ENCODE assay signal across 10 cellular contexts in genomic region chr6:90088009-90088408, GRCh38.
DNase-seq lines count a peak whose midpoint lies in the region; ATAC-seq and TF ChIP-seq lines count a peak whose summit lies in the region.
"Had no signal": no experiment of that assay in that cellular context is flagged by ENCODE, and none has a peak within 500 bp of the region (broad histone marks: within the 10 kb centered on the region; RNA-seq: fewer than 3 reads in every experiment).

No MANE protein-coding gene starts in this region.

- no peak overlapping the region for H3K4me3 Mint-ChIP-seq in activated T-cell treated with anti-CD3 and anti-CD28 coated beads, Interleukin-2, amount 50 U/mL, for 4 hours
- H3K4me3 Mint-ChIP-seq in stimulated activated naive CD8-positive, alpha-beta T cell treated with anti-CD3 and anti-CD28 coated beads, Interleukin-15, Interleukin-2, amounts not matched to agents 100 ng/mL and 50 ng/mL, for 24 hours = peak overlapping the region; percentile 19
- H3K4me3 Mint-ChIP-seq in neural progenitor cell = no peak overlapping the region

- DNase-seq in activated T-cell treated with anti-CD3 and anti-CD28 coated beads, Interleukin-2, amount 50 U/mL, for 4 hours = no peak
- DNase-seq in activated T-cell treated with anti-CD3 and anti-CD28 coated beads, Interleukin-2, amount 50 U/mL, for 1 hour = no peak
- peak; percentile 75 for DNase-seq in PC-3
- DNase-seq in fibroblast of gingiva (ENCODE audit: low read depth) = peak; percentile 61
- no peak for DNase-seq in DMS79 (lab: John Stamatoyannopoulos, UW)
- no peak for DNase-seq in neural progenitor cell (ENCODE audit: low spot score)
- DNase-seq: SIG-M5; stimulated activated CD4-positive, alpha-beta T cell treated with anti-CD3 and anti-CD28 coated beads, Interleukin-4, amount 100 ng/mL, for 4 hours had no signal

- peak; percentile 53 to 57 for ATAC-seq in activated T-cell treated with anti-CD3 and anti-CD28 coated beads, Interleukin-2, amount 50 U/mL, for 4 hours
- ATAC-seq in PC-3 = peak; percentile 45
- no peak for ATAC-seq in GM18867 (IDR thresholded peaks at IDR 0.05; ENCODE audit: unreplicated experiment)

- H3K4me1 Mint-ChIP-seq in activated T-cell treated with anti-CD3 and anti-CD28 coated beads, Interleukin-2, amount 50 U/mL, for 4 hours (ENCODE audit: low read depth) = peaks cover 56% of the 10 kb centered on the region
- peaks cover 99% of the 10 kb centered on the region for H3K4me1 Mint-ChIP-seq in stimulated activated naive CD8-positive, alpha-beta T cell treated with anti-CD3 and anti-CD28 coated beads, Interleukin-15, Interleukin-2, amounts not matched to agents 100 ng/mL and 50 ng/mL, for 24 hours (ENCODE audit: low read depth)
- peaks cover 7% of the 10 kb centered on the region for H3K4me1 Mint-ChIP-seq in neural progenitor cell

- no peak for TF ChIP-seq CTCF in PC-3 (conservative IDR thresholded peaks at IDR 0.05; ENCODE audit: low read depth, low read length)
- no peak for TF ChIP-seq CTCF in neural progenitor cell (IDR thresholded peaks at IDR 0.05)

- H3K27ac Mint-ChIP-seq in stimulated activated naive CD8-positive, alpha-beta T cell treated with anti-CD3 and anti-CD28 coated beads, Interleukin-15, Interleukin-2, amounts not matched to agents 100 ng/mL and 50 ng/mL, for 24 hours = peak overlapping the region; percentile 89
- H3K27ac Mint-ChIP-seq in neural progenitor cell = no peak overlapping the region

- H3K27me3 ChIP-seq in PC-3 (ENCODE audit: low read length) (no peaks in the 10 kb centered on the region), neural progenitor cell (no peaks in the 10 kb centered on the region)

- H3K4me2 ChIP-seq in PC-3 (ENCODE audit: low read length) (0 out of 2 replicates have a peak overlapping the region, but pooled peaks have one; percentile 9), neural progenitor cell (no peak overlapping the region)

- H3K79me2 ChIP-seq in PC-3 (ENCODE audit: low read length) (no peaks in the 10 kb centered on the region), neural progenitor cell (ENCODE audit: low read depth) (no peaks in the 10 kb centered on the region)

- H3K9me3 Mint-ChIP-seq in activated T-cell treated with anti-CD3 and anti-CD28 coated beads, Interleukin-2, amount 50 U/mL, for 4 hours = no peaks in the 10 kb centered on the region
- no peaks in the 10 kb centered on the region for H3K9me3 Mint-ChIP-seq in stimulated activated naive CD8-positive, alpha-beta T cell treated with anti-CD3 and anti-CD28 coated beads, Interleukin-15, Interleukin-2, amounts not matched to agents 100 ng/mL and 50 ng/mL, for 24 hours
- H3K9me3 Mint-ChIP-seq in neural progenitor cell = peaks cover 5% of the 10 kb centered on the region

- no peaks in the 10 kb centered on the region for H3K27me3 Mint-ChIP-seq in activated T-cell treated with anti-CD3 and anti-CD28 coated beads, Interleukin-2, amount 50 U/mL, for 4 hours (ENCODE audit: low read depth)
- no peaks in the 10 kb centered on the region for H3K27me3 Mint-ChIP-seq in stimulated activated naive CD8-positive, alpha-beta T cell treated with anti-CD3 and anti-CD28 coated beads, Interleukin-15, Interleukin-2, amounts not matched to agents 100 ng/mL and 50 ng/mL, for 24 hours
- peaks cover 4% of the 10 kb centered on the region for H3K27me3 Mint-ChIP-seq in neural progenitor cell (ENCODE audit: insufficient read depth, low read depth)

- no peaks in the 10 kb centered on the region for H4K20me1 ChIP-seq in PC-3 (ENCODE audit: low read length)
- H4K20me1 ChIP-seq in neural progenitor cell (ENCODE audit: low read depth) = no peaks in the 10 kb centered on the region

- H3K9ac ChIP-seq in PC-3 (ENCODE audit: low read length) = peak overlapping the region; percentile 31
- H3K9ac ChIP-seq in neural progenitor cell = no peak overlapping the region

- peaks cover 7% of the 10 kb centered on the region for H3F3A ChIP-seq in PC-3 (ENCODE audit: low read length, unreplicated experiment)
- H3F3A ChIP-seq in neural progenitor cell (ENCODE audit: low read depth) = no peaks in the 10 kb centered on the region

- intact Hi-C loops in PC-3 (cut with micrococcal nuclease) = loop anchor here (5.0 to 10.0 kb wide), 2 partner anchors 146 to 197 kb away; no protein-coding TSS in a partner anchor

- H3K4me1 ChIP-seq in PC-3 (ENCODE audit: insufficient read depth, low read length) (peaks cover 29% of the 10 kb centered on the region), neural progenitor cell (no peaks in the 10 kb centered on the region)

- H3K4me3 ChIP-seq in PC-3 (ENCODE audit: low read length) (no peak overlapping the region), neural progenitor cell (no peak overlapping the region)

- H3K9me3 ChIP-seq in PC-3 (ENCODE audit: low read length) = no peaks in the 10 kb centered on the region
- H3K9me3 ChIP-seq in neural progenitor cell (ENCODE audit: low read depth) = no peaks in the 10 kb centered on the region

- CTCF ChIA-PET in PC-3 (lab: Charles Lee) = no interaction called here

- H3K27ac ChIP-seq in PC-3 (ENCODE audit: low read length) (peak overlapping the region; percentile 78), neural progenitor cell (no peak overlapping the region)

- H3K9me2 ChIP-seq in PC-3 (replicated peaks; ENCODE audit: low read length) = no peaks in the 10 kb centered on the region

- POLR2A ChIA-PET in PC-3 (lab: Charles Lee; ENCODE audit: unreplicated experiment) = no interaction called here

- H2AFZ ChIP-seq in PC-3 (ENCODE audit: low read length) (no peak overlapping the region), neural progenitor cell (replicated peaks) (no peak overlapping the region)

- H3K36me3 ChIP-seq in PC-3 (ENCODE audit: low read depth, low read length) (no peaks in the 10 kb centered on the region), neural progenitor cell (no peaks in the 10 kb centered on the region)

- peaks cover 29% of the 10 kb centered on the region for H3K36me3 Mint-ChIP-seq in activated T-cell treated with anti-CD3 and anti-CD28 coated beads, Interleukin-2, amount 50 U/mL, for 4 hours (ENCODE audit: insufficient read depth)
- H3K36me3 Mint-ChIP-seq in stimulated activated naive CD8-positive, alpha-beta T cell treated with anti-CD3 and anti-CD28 coated beads, Interleukin-15, Interleukin-2, amounts not matched to agents 100 ng/mL and 50 ng/mL, for 24 hours (ENCODE audit: low read depth) = peaks cover 67% of the 10 kb centered on the region
- peaks cover 19% of the 10 kb centered on the region for H3K36me3 Mint-ChIP-seq in neural progenitor cell

- BruUV-seq in PC-3 (replicated peaks; lab: Mats Ljungman, UMichigan) = no TSS peak

Comparison
In these comparisons a context has a peak if more than half of its experiments do, and no peak if none do; other contexts are left out.
1. DNase-seq: peak in PC-3 (single experiment) and fibroblast of gingiva (single experiment); none in activated T-cell treated with anti-CD3 and anti-CD28 coated beads, Interleukin-2, amount 50 U/mL, for 4 hours (single experiment), activated T-cell treated with anti-CD3 and anti-CD28 coated beads, Interleukin-2, amount 50 U/mL, for 1 hour (single experiment), DMS79 (single experiment) and neural progenitor cell (single experiment).